In the genomic region with DNA sequence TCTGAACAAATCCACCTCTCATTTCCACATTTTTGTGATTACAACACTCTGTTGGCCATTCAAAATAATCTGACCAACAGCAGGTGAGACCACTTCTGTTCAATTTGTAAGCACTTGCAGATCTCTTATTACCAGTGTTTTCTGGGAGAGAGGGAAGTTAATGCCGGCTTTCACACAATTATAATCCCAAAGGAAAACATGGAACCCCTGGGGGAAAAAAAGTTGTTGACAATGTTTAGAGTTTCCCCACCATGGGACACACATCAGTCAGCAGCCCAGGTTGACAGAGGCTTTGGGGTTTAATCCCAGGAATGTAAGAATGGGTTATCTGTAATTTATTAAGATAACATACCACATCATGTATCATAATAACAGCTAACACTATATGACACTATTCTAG, we compare ENCODE assay signal across 24 cellular contexts.
"Had no signal": no experiment of that assay in that cellular context is flagged by ENCODE, and none has a peak within 500 bp of the region (broad histone marks: within the 10 kb centered on the region; RNA-seq: fewer than 3 reads in every experiment).

No MANE protein-coding gene starts in this region.

- H3K36me3 ChIP-seq: cardiac muscle cell, colonic mucosa, WERI-Rb-1 had no signal

- H3K27ac ChIP-seq: body of pancreas, cardiac muscle cell, colonic mucosa, WERI-Rb-1 had no signal

- H3K9me3 ChIP-seq: body of pancreas, colonic mucosa had no signal

- DNase-seq: activated B cell treated with CpG ODN at 0.5 μM for 24 hours; activated CD4-positive, alpha-beta T cell treated with anti-CD3 and anti-CD28 coated beads for 48 hours; activated CD4-positive, alpha-beta T cell treated with anti-CD3 and anti-CD28 coated beads, Interleukin-2, amount 50 U/mL, for 1 hour; activated CD4-positive, alpha-beta T cell treated with anti-CD3 and anti-CD28 coated beads, Interleukin-2, amount 50 U/mL, for 48 hours; activated CD8-positive, alpha-beta memory T cell treated with anti-CD3 and anti-CD28 coated beads for 24 hours; activated CD8-positive, alpha-beta T cell treated with anti-CD3 and anti-CD28 coated beads for 36 hours; activated effector memory CD4-positive, alpha-beta T cell treated with Interleukin-2 at 50 U/mL for 16 hours; activated gamma-delta T cell treated with Interleukin-2 at 50 U/mL for 16 hours; activated naive CD4-positive, alpha-beta T cell treated with anti-CD3 and anti-CD28 coated beads, Interleukin-2, amount 50 U/mL, for 16 hours; activated naive CD4-positive, alpha-beta T cell treated with Interleukin-2 at 50 U/mL for 16 hours; activated T-cell treated with anti-CD3 and anti-CD28 coated beads, Interleukin-2, amount 50 U/mL, for 4 hours; amygdala; aorta; body of pancreas; central memory CD4-positive, alpha-beta T cell; cerebellar nuclear complex; colonic mucosa; effector CD8-positive, alpha-beta T cell; foreskin fibroblast; head of caudate nucleus; T-helper 17 cell; T1000; WERI-Rb-1 had no signal

- H3K4me1 ChIP-seq: body of pancreas, colonic mucosa had no signal

- H3K4me3 ChIP-seq: body of pancreas, cardiac muscle cell, colonic mucosa had no signal

- H3K27me3 ChIP-seq: body of pancreas, cardiac muscle cell, colonic mucosa had no signal
